ENCODE assay signal across 23 cellular contexts in the genomic region with DNA sequence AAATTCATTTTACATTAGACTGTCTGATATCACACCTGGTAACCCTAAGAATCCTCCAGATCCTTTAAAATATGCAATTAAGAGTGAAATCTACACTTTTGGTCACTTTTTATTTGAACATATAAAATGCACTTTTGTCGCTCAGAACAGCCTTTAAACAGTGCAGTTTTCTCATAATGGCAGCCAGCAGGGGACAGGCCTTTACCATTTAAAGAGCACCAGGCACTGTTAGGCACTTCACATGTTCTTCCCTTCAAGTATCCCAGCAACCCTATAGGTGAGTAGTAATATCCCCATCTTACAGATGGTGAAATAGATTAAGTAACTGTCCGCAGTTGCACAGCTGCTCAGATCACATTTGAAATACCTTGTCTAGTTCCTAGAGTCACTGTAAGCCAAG. TPM values are rescaled to one million over a fixed set of nuclear protein-coding genes. Genes with fewer than 3 reads are reported as not detected.
A peak's percentile ranks its signal among the peaks of the same experiment; 100 is the strongest.
DNase-seq lines count a peak whose midpoint lies in the region; TF ChIP-seq lines count a peak whose summit lies in the region.
"Had no signal": no experiment of that assay in that cellular context is flagged by ENCODE, and none has a peak within 500 bp of the region (broad histone marks: within the 10 kb centered on the region; RNA-seq: fewer than 3 reads in every experiment).

No MANE protein-coding gene starts in this region.

- H3K4me1 ChIP-seq in Caco-2, result no peaks in the 10 kb centered on the region; the same call in 1 of the 2 replicates
- no peaks in the 10 kb centered on the region for H3K4me1 ChIP-seq in Loucy (ENCODE audit: insufficient read depth, low read length, poor library complexity, severe bottlenecking)
- H3K4me1 ChIP-seq in osteoblast (ENCODE audit: insufficient read depth, low read length), result no peaks in the 10 kb centered on the region
- H3K4me1 ChIP-seq: stomach had no signal

- H4K20me1 ChIP-seq in Loucy (ENCODE audit: insufficient read depth, low read length, poor library complexity, severe bottlenecking) (no peaks in the 10 kb centered on the region), osteoblast (ENCODE audit: insufficient read depth, low read length) (no peaks in the 10 kb centered on the region)

- no TSS peak for BruUV-seq in Caco-2 (replicated peaks; lab: Mats Ljungman, UMichigan)

- H3K27me3 ChIP-seq in Caco-2 (replicated peaks; ENCODE audit: control insufficient read depth, insufficient read depth, low read length), result no peaks in the 10 kb centered on the region
- H3K27me3 ChIP-seq in Loucy (ENCODE audit: insufficient read depth, low read length, poor library complexity, severe bottlenecking), result no peaks in the 10 kb centered on the region
- H3K27me3 ChIP-seq in osteoblast (ENCODE audit: insufficient read depth, low read length), result no peaks in the 10 kb centered on the region
- H3K27me3 ChIP-seq: MG63, stomach had no signal

- H3K27ac Mint-ChIP-seq in Caco-2 (ENCODE audit: unreplicated experiment), result peak overlapping the region; percentile 46
- H3K27ac Mint-ChIP-seq: activated naive CD8-positive, alpha-beta T cell; activated T-helper 1 cell treated with anti-CD3 and anti-CD28 coated beads, Interleukin-12 subunit alpha, Interleukin-12 subunit beta, Interleukin-2, Interleukin-4 antibody, amounts not matched to agents 30 ng/mL and 10 ng/mL and 1 ng/mL, durations not matched to agents 14 hours and 24 hours and 36 hours; CD4-positive, CD25-positive, alpha-beta regulatory T cell; natural killer cell had no signal

- no peaks in the 10 kb centered on the region for H3K9me3 Mint-ChIP-seq in Caco-2 (ENCODE audit: unreplicated experiment)
- H3K9me3 Mint-ChIP-seq: activated T-helper 1 cell treated with anti-CD3 and anti-CD28 coated beads, Interleukin-12 subunit alpha, Interleukin-12 subunit beta, Interleukin-2, Interleukin-4 antibody, amounts not matched to agents 30 ng/mL and 10 ng/mL and 1 ng/mL, durations not matched to agents 14 hours and 24 hours and 36 hours; natural killer cell had no signal

- no peaks in the 10 kb centered on the region for H3K27me3 Mint-ChIP-seq in Caco-2 (ENCODE audit: insufficient read depth, unreplicated experiment)

- H3K4me1 Mint-ChIP-seq in Caco-2 (ENCODE audit: low read depth, unreplicated experiment), result peaks cover 10% of the 10 kb centered on the region
- H3K4me1 Mint-ChIP-seq: CD4-positive, CD25-positive, alpha-beta regulatory T cell; natural killer cell had no signal

- H3F3A ChIP-seq in Loucy (ENCODE audit: low read depth), result no peaks in the 10 kb centered on the region

- no peaks in the 10 kb centered on the region for H3K36me3 ChIP-seq in Caco-2 (ENCODE audit: control insufficient read depth, insufficient read depth, low read length)
- H3K36me3 ChIP-seq in Loucy (ENCODE audit: insufficient read depth, low read length), result no peaks in the 10 kb centered on the region
- H3K36me3 ChIP-seq in osteoblast (ENCODE audit: insufficient read depth, low read length), result no peaks in the 10 kb centered on the region
- H3K36me3 ChIP-seq: gastroesophageal sphincter, MG63, stomach had no signal

- no peak overlapping the region for H3K4me3 Mint-ChIP-seq in Caco-2 (ENCODE audit: unreplicated experiment)
- H3K4me3 Mint-ChIP-seq: activated naive CD8-positive, alpha-beta T cell; activated T-helper 1 cell treated with anti-CD3 and anti-CD28 coated beads, Interleukin-12 subunit alpha, Interleukin-12 subunit beta, Interleukin-2, Interleukin-4 antibody, amounts not matched to agents 30 ng/mL and 10 ng/mL and 1 ng/mL, durations not matched to agents 14 hours and 24 hours and 36 hours; CD4-positive, CD25-positive, alpha-beta regulatory T cell; natural killer cell had no signal

- H3K4me2 ChIP-seq in Loucy (ENCODE audit: low read depth, low read length, poor library complexity, severe bottlenecking) (no peak overlapping the region), osteoblast (ENCODE audit: insufficient read depth, low read length) (no peak overlapping the region)
- H3K4me2 ChIP-seq: PC-9 had no signal

- in situ Hi-C loops in KBM-7 (cut with MboI; ENCODE audit: low pct_unique_long_range_greater_than_20kb, low sequenced_read_pairs), result no loop called here

- H3K9me3 ChIP-seq in Caco-2, result no peaks in the 10 kb centered on the region
- no peaks in the 10 kb centered on the region for H3K9me3 ChIP-seq in Loucy (ENCODE audit: insufficient read depth, low read depth, low read length)
- H3K9me3 ChIP-seq in osteoblast (ENCODE audit: low read depth, low read length), result no peaks in the 10 kb centered on the region
- H3K9me3 ChIP-seq: gastroesophageal sphincter, MG63, stomach had no signal

- CTCF ChIA-PET in Caco-2 (lab: Charles Lee), result no interaction called here

- H3K27ac ChIP-seq in osteoblast (ENCODE audit: low read depth, low read length), result no peak overlapping the region
- H3K27ac ChIP-seq: coronary artery, gastroesophageal sphincter, PC-9, SK-N-MC, stomach had no signal

- H3K79me2 ChIP-seq in Loucy (ENCODE audit: insufficient read depth, low read length) (no peaks in the 10 kb centered on the region), osteoblast (ENCODE audit: insufficient read depth, low read length) (no peaks in the 10 kb centered on the region)

- no peaks in the 10 kb centered on the region for H3K9me2 ChIP-seq in Loucy (replicated peaks; ENCODE audit: low read depth, low read length)

- H3K4me3 ChIP-seq in Caco-2 (ENCODE audit: low read depth, low read length), result no peak overlapping the region
- H3K4me3 ChIP-seq in Loucy (ENCODE audit: low read length, poor library complexity, severe bottlenecking), result no peak overlapping the region
- H3K4me3 ChIP-seq in cardiac fibroblast (replicated peaks in 1 of 2; ENCODE audit: low read depth in 2 of 2, low read length in 2 of 2), result no peak overlapping the region
- no peak overlapping the region for H3K4me3 ChIP-seq in osteoblast (ENCODE audit: insufficient read depth, low read length)
- H3K4me3 ChIP-seq: coronary artery, gastroesophageal sphincter, MG63, PC-9, SK-N-MC, stomach had no signal

- intact Hi-C loops in Caco-2 (cut with micrococcal nuclease; ENCODE audit: unreplicated experiment), result no loop called here

- POLR2A ChIA-PET in Caco-2 (lab: Charles Lee), result no interaction called here

- H2AFZ ChIP-seq in Loucy (ENCODE audit: low read length), result no peak overlapping the region
- no peak overlapping the region for H2AFZ ChIP-seq in osteoblast (ENCODE audit: low read length)
- H2AFZ ChIP-seq: PC-9 had no signal

- H3K9ac ChIP-seq in Loucy (ENCODE audit: low read depth, low read length, poor library complexity, severe bottlenecking), result no peak overlapping the region

- DNase-seq in Caco-2, result no peak
- no peak for DNase-seq in cardiac fibroblast (ENCODE audit: low read depth in 2 of 2)
- no peak for DNase-seq in osteoblast (ENCODE audit: insufficient read length, low spot score, missing footprints)
- no peak for DNase-seq in KBM-7
- no peak for DNase-seq in islet precursor cell
- DNase-seq in retina, result no peak
- DNase-seq: DMS79; MG63; natural killer cell; NCI-H1436 treated with DMSO at 0.1 percent for 48 hours; NCI-H774; PC-9; stimulated activated CD4-positive, alpha-beta T cell treated with anti-CD3 and anti-CD28 coated beads, Interleukin-2, amount 100 ng/mL, for 48 hours; stomach; T-helper 9 cell; trophoblast cell had no signal

- peaks cover 6% of the 10 kb centered on the region for H3K36me3 Mint-ChIP-seq in Caco-2 (ENCODE audit: insufficient read depth, unreplicated experiment)
- H3K36me3 Mint-ChIP-seq: activated naive CD8-positive, alpha-beta T cell; CD4-positive, CD25-positive, alpha-beta regulatory T cell; natural killer cell had no signal

- TF ChIP-seq CTCF in Caco-2 (IDR thresholded peaks at IDR 0.05; ENCODE audit: insufficient read depth in 1 of 2, low read depth in 1 of 2, low read length in 1 of 2, severe bottlenecking in 1 of 2, unreplicated experiment in 1 of 2) (peak in 1 of 2 experiments; percentile 14), Loucy (conservative IDR thresholded peaks at IDR 0.05; ENCODE audit: low read length) (peak; percentile 34; the same call in 1 of the 2 replicates), cardiac fibroblast (IDR thresholded peaks at IDR 0.05; ENCODE audit: low read depth, low read length) (peak; percentile 30), osteoblast (IDR thresholded peaks at IDR 0.05; ENCODE audit: extremely low read depth, low read depth, low read length) (peak; percentile 35)

RNA-seq across cellular contexts. Expression of a gene that starts 11.3 kb away (rescaled TPM):
- total RNA-seq in Caco-2 (2022) (60.4 and 60.8 TPM in 2 replicates), osteoblast (26.1 and 28.3 TPM in 2 replicates)

RNA-seq across cellular contexts. Expression of a gene that starts 45.9 kb away (rescaled TPM):
- total RNA-seq in Caco-2 (2022) (12.0 and 12.3 TPM in 2 replicates), osteoblast (15.9 and 17.4 TPM in 2 replicates)
